8 cellular contexts compared by ENCODE assay signal in the genomic region with DNA sequence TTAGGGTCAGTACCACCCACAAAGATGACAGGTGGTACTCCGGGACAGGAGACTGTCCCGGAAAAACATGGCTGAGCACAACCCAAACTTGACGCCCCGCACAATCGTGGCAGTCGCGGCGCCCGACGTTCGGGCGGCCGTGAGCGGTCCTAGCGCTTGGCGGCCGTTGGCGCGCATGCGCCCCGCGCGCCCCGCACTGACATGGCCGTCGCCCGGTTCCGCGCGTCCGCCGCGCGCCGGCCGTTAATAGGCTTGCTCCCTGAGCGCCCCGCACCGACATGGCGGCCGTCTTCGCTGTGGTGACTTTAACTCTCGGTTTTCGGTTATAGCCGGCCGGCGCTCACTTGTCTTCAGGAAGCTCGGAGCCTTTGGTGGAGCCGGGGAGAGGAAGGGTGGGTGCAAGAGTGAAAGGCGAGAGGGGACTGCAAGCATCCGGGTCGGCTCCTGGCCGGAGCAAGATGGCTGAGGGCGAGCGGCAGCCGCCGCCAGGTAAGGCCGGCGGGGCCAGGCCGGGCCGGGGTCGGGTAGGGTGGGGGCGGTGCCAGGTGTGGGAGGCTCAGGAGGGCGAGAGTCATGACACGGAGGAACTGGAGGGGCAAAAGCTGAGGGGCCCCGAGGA. TPM values are rescaled to one million over a fixed set of nuclear protein-coding genes. Genes with fewer than 3 reads are reported as not detected.
DNase-seq lines count a peak whose midpoint lies in the region; ATAC-seq and TF ChIP-seq lines count a peak whose summit lies in the region.

PTPA (plus strand) TSS at position 273 of the 619 bp plus-strand sequence; CDS start at position 459, 186 bp downstream.

- no peaks in the 10 kb centered on the region for H3K4me1 ChIP-seq in uterus

- peak in 1 of 2 donors; percentile 33 for TF ChIP-seq POLR2A in uterus (IDR thresholded peaks at IDR 0.05)

- H3K36me3 Mint-ChIP-seq in T-helper 17 cell (ENCODE audit: low read depth) = no peaks in the 10 kb centered on the region

- H3K27ac Mint-ChIP-seq in T-helper 17 cell = peak within 1 kb of the TSS; percentile 82

- H3K4me3 ChIP-seq in GM12864 (ENCODE audit: low read depth, low read length) = peak within 1 kb of the TSS; percentile 81
- H3K4me3 ChIP-seq in uterus = peak within 1 kb of the TSS; percentile 78 to 96

- H3K27me3 Mint-ChIP-seq in T-helper 17 cell = no peaks in the 10 kb centered on the region

- H3K36me3 ChIP-seq in uterus = no peaks in the 10 kb centered on the region

- DNase-seq in GM12864 (ENCODE audit: low read depth) (peak; percentile 67), NCI-H1417 treated with DMSO at 0.1 percent for 48 hours (lab: John Stamatoyannopoulos, UW) (peak; percentile 61), T-helper 17 cell (peak; percentile 76 to 90 (median 86)), amniotic stem cell (lab: John Stamatoyannopoulos, UW) (peak; percentile 74), left ventricle myocardium superior (peak; percentile 96), putamen (ENCODE audit: low spot score) (peak; percentile 91), uterus (peak; percentile 78 to 86)

- peak within 1 kb of the TSS; percentile 91 for H3K4me3 Mint-ChIP-seq in T-helper 17 cell

- peak within 1 kb of the TSS; percentile 89 to 96 for H3K27ac ChIP-seq in uterus

- TF ChIP-seq CTCF in GM12864 (IDR thresholded peaks at IDR 0.05; ENCODE audit: low read depth, low read length, missing control alignments) (no peak), uterus (IDR thresholded peaks at IDR 0.05) (peak in 1 of 4 experiments; percentile 9)

- no peaks in the 10 kb centered on the region for H3K27me3 ChIP-seq in uterus

- peaks cover 27% of the 10 kb centered on the region for H3K4me1 Mint-ChIP-seq in T-helper 17 cell

- ATAC-seq in HG02678 (IDR thresholded peaks at IDR 0.05; ENCODE audit: unreplicated experiment) = peak; percentile 80
- ATAC-seq in T-helper 17 cell = peak; percentile 89
- ATAC-seq in left ventricle myocardium superior = peak; percentile 85

- no peaks in the 10 kb centered on the region for H3K9me3 ChIP-seq in T-helper 17 cell (ENCODE audit: control insufficient read depth, low read length, poor library complexity, severe bottlenecking)
- no peaks in the 10 kb centered on the region for H3K9me3 ChIP-seq in uterus

- intact Hi-C loops in left ventricle myocardium superior (cut with micrococcal nuclease) (no loop called here), uterus (cut with DNase I; ENCODE audit: low total_unique reads) (no loop called here)

RNA-seq across cellular contexts. Expression of gene PTPA, which starts in this region (rescaled TPM):
- total RNA-seq in T-helper 17 cell (10 to 100 TPM; 49.8 to 50.0 TPM), left ventricle myocardium superior (186 TPM), uterus (100 to 1,000 TPM in 1 of 4 donors, 10 to 100 TPM in 3; 28.9 to 107 (median 62.1) TPM)

Comparison
In these comparisons a context has a peak if more than half of its experiments do, and no peak if none do; other contexts are left out.
1. Peak in every context shown above with its lines: DNase-seq, ATAC-seq, H3K4me3 ChIP-seq and H3K27ac ChIP-seq.